8 cellular contexts compared by ENCODE assay signal in genomic region chr15:44711089-44711355, GRCh38. TPM values are rescaled to one million over a fixed set of nuclear protein-coding genes. Genes with fewer than 3 reads are reported as not detected.
DNase-seq lines count a peak whose midpoint lies in the region; ATAC-seq and TF ChIP-seq lines count a peak whose summit lies in the region.

PATL2 (minus strand) TSS chr15:44711323; CDS start chr15:44676490, 34,833 bp downstream.

- peak within 1 kb of the TSS; percentile 100 for H3K4me3 Mint-ChIP-seq in natural killer cell

- TF ChIP-seq CTCF in AG10803 (conservative IDR thresholded peaks at IDR 0.05; ENCODE audit: low read length) (no peak), LNCaP clone FGC (IDR thresholded peaks at IDR 0.05; ENCODE audit: control insufficient read depth, extremely low read depth, insufficient read depth) (peak; percentile 24; the same call in 1 of the 2 replicates), coronary artery (IDR thresholded peaks at IDR 0.05) (no peak), natural killer cell (IDR thresholded peaks at IDR 0.05) (no peak)

- ATAC-seq in natural killer cell = no peak

- intact Hi-C loops in natural killer cell (cut with micrococcal nuclease) = loop anchor here (1.0 to 10.0 kb wide), 6 partner anchors 8 to 874 kb away; partner anchors contain the start of genes BLOC1S6 and SPG11

- H3K4me1 Mint-ChIP-seq in natural killer cell = peaks cover 72% of the 10 kb centered on the region in 2 donors

- peak within 1 kb of the TSS; percentile 83 for H3K4me3 ChIP-seq in AG10803 (ENCODE audit: low read length)
- H3K4me3 ChIP-seq in LNCaP clone FGC (ENCODE audit: low read depth, low read length) = peak within 1 kb of the TSS; percentile 83
- H3K4me3 ChIP-seq in coronary artery = peak within 1 kb of the TSS; percentile 94

- H3K27ac Mint-ChIP-seq in natural killer cell = peak within 1 kb of the TSS; percentile 92 to 100

- no peak for DNase-seq in AG10803 (ENCODE audit: low read depth)
- no peak for DNase-seq in LNCaP clone FGC (ENCODE audit: low read depth)
- DNase-seq in coronary artery (ENCODE audit: low spot score) = no peak
- no peak for DNase-seq in natural killer cell
- DNase-seq in RPMI8226 = no peak
- no peak for DNase-seq in NCI-H187 treated with DMSO at 0.1 percent for 48 hours (lab: John Stamatoyannopoulos, UW)
- no peak for DNase-seq in NCI-H2171 (lab: John Stamatoyannopoulos, UW)
- no peak for DNase-seq in GF-D8 (lab: John Stamatoyannopoulos, UW)

- H3K9me3 Mint-ChIP-seq in natural killer cell = no peaks in the 10 kb centered on the region

- H3K27ac ChIP-seq in coronary artery = peak within 1 kb of the TSS; percentile 96 to 99

- H3K36me3 Mint-ChIP-seq in natural killer cell = peaks cover 42% of the 10 kb centered on the region

- no peaks in the 10 kb centered on the region for H3K27me3 Mint-ChIP-seq in natural killer cell (ENCODE audit: low read depth in 2 of 2)

RNA-seq across cellular contexts. Expression of gene PATL2, which starts in this region (rescaled TPM):
- total RNA-seq in natural killer cell = 100 to 1,000 TPM; 101 to 145 (median 112) TPM
